ENCODE assay signal across 13 cellular contexts in the genomic region with DNA sequence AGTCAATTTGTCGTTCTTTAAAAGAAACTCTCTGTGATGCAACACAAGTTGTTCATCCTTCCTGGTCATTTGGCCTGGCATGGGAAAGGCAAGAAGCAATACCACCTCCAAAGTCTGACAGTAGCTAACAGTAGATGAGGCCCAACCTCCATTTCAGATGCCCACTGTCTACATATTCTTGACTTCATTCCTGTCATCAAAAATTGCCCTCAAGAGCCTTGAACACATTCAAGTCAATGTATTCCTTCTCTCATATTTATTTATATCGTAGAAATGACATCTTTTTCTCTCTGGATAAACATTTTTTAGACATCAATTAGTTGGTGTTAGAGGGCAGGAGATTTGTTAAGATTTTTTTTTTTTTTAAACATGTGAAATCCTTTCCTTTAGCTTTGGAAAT. TPM values are rescaled to one million over a fixed set of nuclear protein-coding genes. Genes with fewer than 3 reads are reported as not detected.
DNase-seq lines count a peak whose midpoint lies in the region; ATAC-seq and TF ChIP-seq lines count a peak whose summit lies in the region.
"Had no signal": no experiment of that assay in that cellular context is flagged by ENCODE, and none has a peak within 500 bp of the region (broad histone marks: within the 10 kb centered on the region; RNA-seq: fewer than 3 reads in every experiment).

No MANE protein-coding gene starts in this region.

- 47% methylated on average over 2 of the region's 2 CpGs for WGBS in right lobe of liver (ENCODE audit: insufficient coverage, low coverage, low lambda C conversion rate, missing lambda C conversion rate)
- WGBS in suprapubic skin, result 92% methylated on average over 2 of the region's 2 CpGs

- H3K27me3 ChIP-seq in HUES6 (ENCODE audit: control insufficient read depth, insufficient read depth, low read length) (peaks cover under 1% of the 10 kb centered on the region; the same call in 1 of the 2 replicates), right lobe of liver (no peaks in the 10 kb centered on the region), suprapubic skin (no peaks in the 10 kb centered on the region)

- H3K4me3 ChIP-seq in HUES6 (ENCODE audit: low read depth, low read length) (no peak overlapping the region), right lobe of liver (no peak overlapping the region), suprapubic skin (no peak overlapping the region)

- H3K36me3 ChIP-seq in HUES6 (ENCODE audit: control insufficient read depth, insufficient read depth, low read length) (no peaks in the 10 kb centered on the region), right lobe of liver (no peaks in the 10 kb centered on the region), suprapubic skin (no peaks in the 10 kb centered on the region)

- H3K4me1 Mint-ChIP-seq in MCF 10A (ENCODE audit: insufficient read depth, unreplicated experiment), result peaks cover 42% of the 10 kb centered on the region
- H3K4me1 Mint-ChIP-seq in activated CD4-positive, alpha-beta T cell treated with anti-CD3 and anti-CD28 coated beads for 36 hours, result peaks cover 3% of the 10 kb centered on the region
- peaks cover 23 to 24% of the 10 kb centered on the region in 2 donors for H3K4me1 Mint-ChIP-seq in natural killer cell treated with Interleukin-12 subunit alpha and Interleukin-12 subunit beta and Interleukin-15 and Interleukin-18, amount 100 ng/mL, for 72 hours (ENCODE audit: low read depth in 2 of 2)

- intact Hi-C loops in MCF 10A (cut with micrococcal nuclease), result no loop called here
- intact Hi-C loops in right lobe of liver (cut with DNase I), result no loop called here
- intact Hi-C loops in activated CD4-positive, alpha-beta T cell treated with anti-CD3 and anti-CD28 coated beads for 36 hours (cut with DNase I, micrococcal nuclease), result no loop called here

- DNase-seq in MCF 10A (ENCODE audit: unreplicated experiment), result no peak
- DNase-seq in right lobe of liver, result no peak
- DNase-seq in suprapubic skin (ENCODE audit: low spot score in 2 of 2), result no peak
- no peak for DNase-seq in activated CD4-positive, alpha-beta T cell treated with anti-CD3 and anti-CD28 coated beads for 36 hours
- no peak for DNase-seq in GM10248 (ENCODE audit: extremely low spot score)
- no peak for DNase-seq in natural killer cell treated with Interleukin-12 subunit alpha and Interleukin-12 subunit beta and Interleukin-15 and Interleukin-18, amount 100 ng/mL, for 72 hours (ENCODE audit: low spot score)
- DNase-seq: C1 segment of cervical spinal cord, DND-41, NCI-H82, nucleus accumbens, SIG-M5 had no signal

- H3K9me3 ChIP-seq in HUES6 (ENCODE audit: control insufficient read depth, insufficient read depth, low read depth, low read length) (peaks cover 8% of the 10 kb centered on the region; the same call in 1 of the 2 replicates), right lobe of liver (no peaks in the 10 kb centered on the region), suprapubic skin (no peaks in the 10 kb centered on the region)

- H3K27me3 Mint-ChIP-seq in MCF 10A (ENCODE audit: insufficient read depth, unreplicated experiment), result no peaks in the 10 kb centered on the region
- peaks cover 2% of the 10 kb centered on the region for H3K27me3 Mint-ChIP-seq in activated CD4-positive, alpha-beta T cell treated with anti-CD3 and anti-CD28 coated beads for 36 hours
- H3K27me3 Mint-ChIP-seq in natural killer cell treated with Interleukin-12 subunit alpha and Interleukin-12 subunit beta and Interleukin-15 and Interleukin-18, amount 100 ng/mL, for 72 hours, result peaks cover 7 to 11% of the 10 kb centered on the region in 2 donors

- TF ChIP-seq EP300 in suprapubic skin (IDR thresholded peaks at IDR 0.05), result no peak

- H3K27ac Mint-ChIP-seq in MCF 10A (ENCODE audit: low read depth, unreplicated experiment), result peak overlapping the region; percentile 88
- H3K27ac Mint-ChIP-seq in activated CD4-positive, alpha-beta T cell treated with anti-CD3 and anti-CD28 coated beads for 36 hours, result no peak overlapping the region
- peak overlapping the region in 1 of 2 donors; percentile 34 for H3K27ac Mint-ChIP-seq in natural killer cell treated with Interleukin-12 subunit alpha and Interleukin-12 subunit beta and Interleukin-15 and Interleukin-18, amount 100 ng/mL, for 72 hours
- H3K27ac Mint-ChIP-seq: activated T-helper 2 cell treated with anti-CD3 and anti-CD28 coated beads, Interferon-gamma antibody, Interleukin-2, Interleukin-4, amounts not matched to agents 10 μg/mL and 5 μg/mL and 100 μg/mL, durations not matched to agents 14 hours and 24 hours and 36 hours had no signal

- no TSS peak for BruUV-seq in MCF 10A (replicated peaks; lab: Mats Ljungman, UMichigan)

- TF ChIP-seq CTCF in MCF 10A (IDR thresholded peaks at IDR 0.05; ENCODE audit: unreplicated experiment) (no peak), right lobe of liver (IDR thresholded peaks at IDR 0.05) (no peak), suprapubic skin (IDR thresholded peaks at IDR 0.05) (no peak), GM10248 (IDR thresholded peaks at IDR 0.05; ENCODE audit: control extremely low read depth, extremely low read depth, low read depth, missing control alignments) (no peak)

- peaks cover 24% of the 10 kb centered on the region for H3K4me1 ChIP-seq in HUES6 (ENCODE audit: control insufficient read depth, insufficient read depth, low read length)
- H3K4me1 ChIP-seq in right lobe of liver, result peaks cover 0 to 34% (median 11%) of the 10 kb centered on the region in 4 donors
- peaks cover 32% of the 10 kb centered on the region for H3K4me1 ChIP-seq in suprapubic skin

- TF ChIP-seq POLR2A in right lobe of liver (IDR thresholded peaks at IDR 0.05) (no peak), suprapubic skin (IDR thresholded peaks at IDR 0.05) (no peak)

- ATAC-seq in right lobe of liver, result peak in 2 of 4 donors; percentile 5 to 10
- no peak for ATAC-seq in activated CD4-positive, alpha-beta T cell treated with anti-CD3 and anti-CD28 coated beads for 36 hours
- no peak for ATAC-seq in natural killer cell treated with Interleukin-12 subunit alpha and Interleukin-12 subunit beta and Interleukin-15 and Interleukin-18, amount 100 ng/mL, for 72 hours

- peak overlapping the region; percentile 76; the same call in 1 of the 2 replicates for H3K27ac ChIP-seq in HUES6 (ENCODE audit: low read depth, low read length)
- peak overlapping the region; percentile 65 to 88 (median 71) for H3K27ac ChIP-seq in right lobe of liver
- peak overlapping the region; percentile 39 for H3K27ac ChIP-seq in suprapubic skin

- no peaks in the 10 kb centered on the region for H3K9me3 Mint-ChIP-seq in MCF 10A (ENCODE audit: unreplicated experiment)
- H3K9me3 Mint-ChIP-seq in activated CD4-positive, alpha-beta T cell treated with anti-CD3 and anti-CD28 coated beads for 36 hours (ENCODE audit: low read depth), result peaks cover 8% of the 10 kb centered on the region
- no peaks in the 10 kb centered on the region for H3K9me3 Mint-ChIP-seq in natural killer cell treated with Interleukin-12 subunit alpha and Interleukin-12 subunit beta and Interleukin-15 and Interleukin-18, amount 100 ng/mL, for 72 hours

- CTCF ChIA-PET in MCF 10A (lab: Yijun Ruan, JAX), result interaction anchor here (0.9 kb wide), 1 partner anchor 73 kb away, joined by 3 read pairs; no protein-coding TSS in a partner anchor
- CTCF ChIA-PET in activated CD4-positive, alpha-beta T cell treated with anti-CD3 and anti-CD28 coated beads for 36 hours (lab: Charles Lee), result no interaction called here
- CTCF ChIA-PET in GM10248 (lab: Yijun Ruan, JAX), result no interaction called here

- H3K4me3 Mint-ChIP-seq in MCF 10A (ENCODE audit: unreplicated experiment), result no peak overlapping the region
- H3K4me3 Mint-ChIP-seq in activated CD4-positive, alpha-beta T cell treated with anti-CD3 and anti-CD28 coated beads for 36 hours, result no peak overlapping the region
- H3K4me3 Mint-ChIP-seq in natural killer cell treated with Interleukin-12 subunit alpha and Interleukin-12 subunit beta and Interleukin-15 and Interleukin-18, amount 100 ng/mL, for 72 hours, result no peak overlapping the region

- H3K36me3 Mint-ChIP-seq in MCF 10A (ENCODE audit: insufficient read depth, unreplicated experiment), result no peaks in the 10 kb centered on the region
- no peaks in the 10 kb centered on the region for H3K36me3 Mint-ChIP-seq in activated CD4-positive, alpha-beta T cell treated with anti-CD3 and anti-CD28 coated beads for 36 hours (ENCODE audit: low read depth)
- H3K36me3 Mint-ChIP-seq in natural killer cell treated with Interleukin-12 subunit alpha and Interleukin-12 subunit beta and Interleukin-15 and Interleukin-18, amount 100 ng/mL, for 72 hours, result peaks cover 4% of the 10 kb centered on the region

- POLR2A ChIA-PET in MCF 10A (lab: Yijun Ruan, JAX) (interaction anchor here (0.6 to 1.9 kb wide), 11 partner anchors 9 to 907 kb away, joined by 3 to 21 read pairs (median 3); no protein-coding TSS in a partner anchor), GM10248 (lab: Yijun Ruan, JAX) (no interaction called here)
- POLR2A ChIA-PET in activated CD4-positive, alpha-beta T cell treated with anti-CD3 and anti-CD28 coated beads for 36 hours (lab: Charles Lee), result no interaction called here

- H3K9ac ChIP-seq in HUES6 (ENCODE audit: low read length), result no peak overlapping the region

RNA-seq across cellular contexts. Expression of gene ABLIM1, which starts 33.7 kb away (rescaled TPM):
- total RNA-seq in MCF 10A (2022) (94.5 and 105 TPM in 2 replicates), right lobe of liver (10 to 100 TPM; 38.8 to 76.5 (median 50.6) TPM), suprapubic skin (100 to 1,000 TPM; 156 to 278 (median 213) TPM)
- 100 to 1,000 TPM; 152 to 166 TPM for total RNA-seq in activated CD4-positive, alpha-beta T cell treated with anti-CD3 and anti-CD28 coated beads for 36 hours
- total RNA-seq in natural killer cell treated with Interleukin-12 subunit alpha and Interleukin-12 subunit beta and Interleukin-15 and Interleukin-18, amount 100 ng/mL, for 72 hours, result 10 to 100 TPM in 1 of 2 donors, 1 to 10 TPM in 1; 7.9 to 11.0 TPM
